In the genomic region with DNA sequence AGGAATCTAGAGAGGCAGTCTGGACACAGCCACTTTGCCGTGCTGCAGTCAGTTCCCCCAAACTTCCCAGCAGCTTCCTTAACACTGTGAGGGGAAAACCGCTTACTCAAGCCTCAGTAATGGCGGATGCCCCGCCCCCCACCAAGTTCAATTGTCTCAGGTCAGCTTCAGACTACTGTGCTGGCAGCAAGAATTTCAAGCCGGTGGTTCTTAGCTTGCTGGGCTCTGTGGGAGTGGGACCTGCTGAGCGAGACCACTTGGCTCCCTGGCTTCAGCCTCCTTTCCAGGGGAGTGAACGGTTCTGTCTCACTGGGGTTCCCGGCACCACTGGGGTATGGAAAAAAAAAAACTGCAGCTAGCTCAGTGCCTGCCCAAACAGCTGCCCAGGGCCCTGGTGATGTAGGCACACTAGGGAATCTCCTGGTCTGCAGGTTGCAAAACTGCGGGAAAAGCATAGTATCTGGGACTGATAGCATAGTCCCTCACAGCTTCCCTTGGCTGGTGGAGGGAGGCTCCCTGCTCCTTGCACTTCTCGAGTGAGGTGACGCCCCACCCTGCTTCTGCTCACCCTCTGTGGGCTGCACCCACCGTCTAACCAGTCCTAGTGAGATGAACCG, we compare ENCODE assay signal across 22 cellular contexts. TPM values are rescaled to one million over a fixed set of nuclear protein-coding genes. Genes with fewer than 3 reads are reported as not detected.
DNase-seq lines count a peak whose midpoint lies in the region; ATAC-seq, FAIRE-seq and TF ChIP-seq lines count a peak whose summit lies in the region.
"Had no signal": no experiment of that assay in that cellular context is flagged by ENCODE, and none has a peak within 500 bp of the region (broad histone marks: within the 10 kb centered on the region; RNA-seq: fewer than 3 reads in every experiment).

No MANE protein-coding gene starts in this region.

- no peaks in the 10 kb centered on the region for H3K36me3 Mint-ChIP-seq in nephron progenitor cell (ENCODE audit: low read depth)
- no peaks in the 10 kb centered on the region for H3K36me3 Mint-ChIP-seq in activated T-helper 1 cell treated with anti-CD3 and anti-CD28 coated beads, Interleukin-12 subunit alpha, Interleukin-12 subunit beta, Interleukin-2, Interleukin-4 antibody, amounts not matched to agents 30 ng/mL and 10 ng/mL and 1 ng/mL, durations not matched to agents 14 hours and 24 hours and 36 hours (ENCODE audit: low read depth)
- H3K36me3 Mint-ChIP-seq: CD4-positive, alpha-beta memory T cell had no signal

- H3K27me3 ChIP-seq in H7 (ENCODE audit: control insufficient read depth, insufficient read depth, low read length) = no peaks in the 10 kb centered on the region
- H3K27me3 ChIP-seq in K562 (ENCODE audit: control insufficient read depth in 2 of 2, insufficient read depth in 2 of 2, low read length in 2 of 2) = peaks cover 0 to 5% of the 10 kb centered on the region in 2 experiments; a peak in 1 of 5 replicates
- H3K27me3 ChIP-seq: ascending aorta, neutrophil, sigmoid colon had no signal

- no peak for TF ChIP-seq CTCF in K562 (IDR thresholded peaks at IDR 0.05 in 2 of 3, conservative IDR thresholded peaks at IDR 0.05 in 1 of 3; ENCODE audit: insufficient read depth in 2 of 3, low read depth in 1 of 3, low read length in 3 of 3)
- no peak for TF ChIP-seq CTCF in nephron progenitor cell (IDR thresholded peaks at IDR 0.05)

- H3K9ac ChIP-seq in K562 (ENCODE audit: insufficient read depth in 1 of 2, low read depth in 2 of 2, low read length in 2 of 2) = peak overlapping the region in 1 of 2 experiments; percentile 52; a peak in 1 of 4 replicates

- no peaks in the 10 kb centered on the region for H3K79me2 ChIP-seq in K562 (ENCODE audit: control insufficient read depth, insufficient read depth, low read length)

- H3K9me1 ChIP-seq in K562 (ENCODE audit: control insufficient read depth, insufficient read depth, low read length) = no peaks in the 10 kb centered on the region

- no peaks in the 10 kb centered on the region for H3K4me1 Mint-ChIP-seq in nephron progenitor cell
- no peaks in the 10 kb centered on the region for H3K4me1 Mint-ChIP-seq in activated T-helper 1 cell treated with anti-CD3 and anti-CD28 coated beads, Interleukin-12 subunit alpha, Interleukin-12 subunit beta, Interleukin-2, Interleukin-4 antibody, amounts not matched to agents 30 ng/mL and 10 ng/mL and 1 ng/mL, durations not matched to agents 14 hours and 24 hours and 36 hours (ENCODE audit: low read depth)
- H3K4me1 Mint-ChIP-seq: CD4-positive, alpha-beta memory T cell; IgD-negative memory B cell had no signal

- no peaks in the 10 kb centered on the region for H4K20me1 ChIP-seq in K562 (replicated peaks; ENCODE audit: control insufficient read depth, insufficient read depth, low read length)

- H3K36me3 ChIP-seq in H7 (replicated peaks; ENCODE audit: control insufficient read depth, insufficient read depth, low read length) (no peaks in the 10 kb centered on the region), K562 (ENCODE audit: control insufficient read depth, insufficient read depth, low read length) (no peaks in the 10 kb centered on the region)
- H3K36me3 ChIP-seq: ascending aorta, neutrophil, sigmoid colon, thoracic aorta had no signal

- H3K27me3 Mint-ChIP-seq in nephron progenitor cell (ENCODE audit: low read depth, poor library complexity) = peaks cover 24% of the 10 kb centered on the region
- peaks cover 13% of the 10 kb centered on the region for H3K27me3 Mint-ChIP-seq in activated T-helper 1 cell treated with anti-CD3 and anti-CD28 coated beads, Interleukin-12 subunit alpha, Interleukin-12 subunit beta, Interleukin-2, Interleukin-4 antibody, amounts not matched to agents 30 ng/mL and 10 ng/mL and 1 ng/mL, durations not matched to agents 14 hours and 24 hours and 36 hours (ENCODE audit: insufficient read depth)

- TF ChIP-seq POLR2A in K562 (conservative IDR thresholded peaks at IDR 0.05) = no peak

- no peaks in the 10 kb centered on the region for H3K9me3 ChIP-seq in K562 (replicated peaks; ENCODE audit: control insufficient read depth, insufficient read depth, low read depth, low read length)
- H3K9me3 ChIP-seq: ascending aorta, neutrophil, sigmoid colon, thoracic aorta had no signal

- H3K27ac Mint-ChIP-seq in nephron progenitor cell = no peak overlapping the region
- no peak overlapping the region for H3K27ac Mint-ChIP-seq in activated T-helper 1 cell treated with anti-CD3 and anti-CD28 coated beads, Interleukin-12 subunit alpha, Interleukin-12 subunit beta, Interleukin-2, Interleukin-4 antibody, amounts not matched to agents 30 ng/mL and 10 ng/mL and 1 ng/mL, durations not matched to agents 14 hours and 24 hours and 36 hours
- H3K27ac Mint-ChIP-seq: CD4-positive, alpha-beta memory T cell; IgD-negative memory B cell had no signal

- peak overlapping the region; percentile 19; the same call in 1 of the 2 replicates for H3K4me3 ChIP-seq in H7 (ENCODE audit: insufficient read depth, low read depth, low read length)
- H3K4me3 ChIP-seq in K562 = 0 out of 2 replicates have a peak overlapping the region, but pooled peaks have one; percentile 6
- H3K4me3 ChIP-seq: ascending aorta, sigmoid colon, thoracic aorta had no signal

- in situ Hi-C loops in K562 (cut with MboI) = no loop called here

- FAIRE-seq in K562 (lab: Jason Lieb, UNC) = peak; percentile 59

- 5% methylated on average over 10 of the region's 13 CpGs for WGBS in K562 (ENCODE audit: insufficient coverage, low coverage, missing lambda C conversion rate)

- intact Hi-C loops in K562 (cut with micrococcal nuclease) = no loop called here
- intact Hi-C loops in activated T-helper 1 cell treated with anti-CD3 and anti-CD28 coated beads, Interleukin-12 subunit alpha, Interleukin-12 subunit beta, Interleukin-2, Interleukin-4 antibody, amounts not matched to agents 30 ng/mL and 10 ng/mL and 1 ng/mL, durations not matched to agents 14 hours and 24 hours and 36 hours (cut with micrococcal nuclease) = no loop called here

- TF ChIP-seq RAD21 in K562 (CRISPR knock-in tag; conservative IDR thresholded peaks at IDR 0.05 in 1 of 2, IDR thresholded peaks at IDR 0.05 in 1 of 2) = no peak

- ATAC-seq in K562 = peak; percentile 70

- peak overlapping the region; percentile 74 for H2AFZ ChIP-seq in K562 (ENCODE audit: low read depth, low read length)

- POLR2A ChIA-PET in K562 (lab: Yijun Ruan, JAX) = no interaction called here

- H3K27ac ChIP-seq in K562 (ENCODE audit: extremely low read depth, low read depth, low read length) = no peak overlapping the region
- H3K27ac ChIP-seq: ascending aorta, neutrophil, sigmoid colon, thoracic aorta had no signal

- BruUV-seq in K562 (replicated peaks; lab: Mats Ljungman, UMichigan) = no TSS peak

- H3K4me2 ChIP-seq in K562 (ENCODE audit: insufficient read depth, low read length) = peak overlapping the region; percentile 45

- CTCF ChIA-PET in K562 (lab: Yijun Ruan, JAX; ENCODE audit: low intra/inter-chr PET ratio) = no interaction called here

- H3K9me3 Mint-ChIP-seq in nephron progenitor cell = no peaks in the 10 kb centered on the region
- no peaks in the 10 kb centered on the region for H3K9me3 Mint-ChIP-seq in activated T-helper 1 cell treated with anti-CD3 and anti-CD28 coated beads, Interleukin-12 subunit alpha, Interleukin-12 subunit beta, Interleukin-2, Interleukin-4 antibody, amounts not matched to agents 30 ng/mL and 10 ng/mL and 1 ng/mL, durations not matched to agents 14 hours and 24 hours and 36 hours

- TF ChIP-seq EP300 in K562 (IDR thresholded peaks at IDR 0.05; ENCODE audit: low read length) = no peak

- H3K4me3 Mint-ChIP-seq in nephron progenitor cell = no peak overlapping the region
- no peak overlapping the region for H3K4me3 Mint-ChIP-seq in activated T-helper 1 cell treated with anti-CD3 and anti-CD28 coated beads, Interleukin-12 subunit alpha, Interleukin-12 subunit beta, Interleukin-2, Interleukin-4 antibody, amounts not matched to agents 30 ng/mL and 10 ng/mL and 1 ng/mL, durations not matched to agents 14 hours and 24 hours and 36 hours
- H3K4me3 Mint-ChIP-seq: CD4-positive, alpha-beta memory T cell had no signal

- no peaks in the 10 kb centered on the region; a peak in 1 of 5 replicates for H3K4me1 ChIP-seq in K562 (replicated peaks in 1 of 2; ENCODE audit: control insufficient read depth in 2 of 2, insufficient read depth in 2 of 2, low read length in 2 of 2)
- H3K4me1 ChIP-seq: ascending aorta, sigmoid colon had no signal

- DNase-seq in NCI-H1092 treated with DMSO at 0.1 percent for 48 hours (lab: John Stamatoyannopoulos, UW) = peak; percentile 7
- DNase-seq in NCI-H1092 (lab: John Stamatoyannopoulos, UW) = no peak
- peak; percentile 8 for DNase-seq in H7
- DNase-seq in K562 (ENCODE audit: extremely low read depth in 1 of 4, low spot score in 3 of 4) = peak in 1 of 4 experiments; percentile 37
- DNase-seq in nephron progenitor cell = peak; percentile 30
- DNase-seq in activated T-helper 1 cell treated with anti-CD3 and anti-CD28 coated beads, Interleukin-12 subunit alpha, Interleukin-12 subunit beta, Interleukin-2, Interleukin-4 antibody, amounts not matched to agents 30 ng/mL and 10 ng/mL and 1 ng/mL, durations not matched to agents 14 hours and 24 hours and 36 hours (ENCODE audit: low spot score) = no peak
- DNase-seq in GM19240 (ENCODE audit: insufficient read length, low spot score) = no peak
- DNase-seq in stimulated activated naive CD4-positive, alpha-beta T cell treated with Interleukin-2 at 50 U/mL for 16 hours (lab: John Stamatoyannopoulos, UW) = no peak
- DNase-seq: CD4-positive, alpha-beta memory T cell; cortex of kidney; GDM1; NCI-H1105; NCI-H774; sigmoid colon; stimulated activated CD4-positive, alpha-beta T cell treated with anti-CD3 and anti-CD28 coated beads, Interleukin-4, amount 100 ng/mL, for 1 hour; stimulated activated CD8-positive, alpha-beta memory T cell treated with anti-CD3 and anti-CD28 coated beads, Interleukin-4, amount 100 ng/mL, for 48 hours; T-helper 1 cell had no signal

RNA-seq across cellular contexts. Expression of a gene that starts 23.7 kb away (rescaled TPM):
- 3.3 and 6.0 TPM in 2 replicates for total RNA-seq in H7 (2014; rRNA removed; shearing (Covaris generic))
- 3.4 and 26.2 TPM in 2 replicates for total RNA-seq in K562 (2011; cell fraction: chromatin; rRNA removed; ENCODE audit: low replicate concordance)
- total RNA-seq in K562 (2011; cell fraction: nucleolus; rRNA removed) = 1.5 and 2.5 TPM in 2 replicates
- 3.2 and 4.4 TPM in 2 replicates for total RNA-seq in K562 (2011; cell fraction: nucleoplasm; rRNA removed)
- total RNA-seq in K562 (2014; rRNA removed) (3.0 and 5.8 TPM in 2 replicates), K562 (2014; rRNA removed; fragmentation: Illumina TruSeq; extraction: Trizol) (6.4 and 6.8 TPM in 2 replicates), K562 (2015; rRNA removed; fragmentation: Illumina TruSeq; extraction: Trizol) (4.5 and 5.9 TPM in 2 replicates), K562 (2021) (2.9 and 3.3 TPM in 2 replicates)
- polyA plus RNA-seq in K562 (2011; rRNA removed) (2.4 and 3.7 TPM in 2 replicates), K562 (2014; fragmentation: Illumina TruSeq; extraction: Trizol) (4.1 and 5.9 TPM in 2 replicates), K562 (2014; fragmentation: Nextera tagmentation; extraction: Ambion mirVana) (1 to 10 TPM; 1.5 to 2.3 TPM), K562 (2014; rRNA removed) (2.8 TPM in 2 replicates)
- 0.06 and 0.28 TPM in 2 replicates for polyA plus RNA-seq in K562 (2011; cell fraction: cytosol; rRNA removed)
- polyA plus RNA-seq in K562 (2011; cell fraction: nucleus; rRNA removed) = 2.7 and 6.8 TPM in 2 replicates
- 1.5 and 3.1 TPM in 2 replicates for polyA plus RNA-seq in K562 (2012)
- 5.1 and 6.4 TPM in 2 replicates for polyA minus RNA-seq in K562 (2011; rRNA and poly(A)+ RNA removed)
- 0.46 and 2.1 TPM in 2 replicates for polyA minus RNA-seq in K562 (2011; cell fraction: cytosol; rRNA and poly(A)+ RNA removed)
- 5.3 and 14.4 TPM in 2 replicates for polyA minus RNA-seq in K562 (2011; cell fraction: nucleus; rRNA and poly(A)+ RNA removed)
- total RNA-seq in activated T-helper 1 cell treated with anti-CD3 and anti-CD28 coated beads, Interleukin-12 subunit alpha, Interleukin-12 subunit beta, Interleukin-2, Interleukin-4 antibody, amounts not matched to agents 30 ng/mL and 10 ng/mL and 1 ng/mL, durations not matched to agents 14 hours and 24 hours and 36 hours = not detected in 2 replicates
- total RNA-seq: CD4-positive, alpha-beta memory T cell; RPMI7951 had no signal
- polyA plus RNA-seq: CD4-positive, alpha-beta memory T cell; IgD-negative memory B cell had no signal

Comparison
In these comparisons a context has a peak if more than half of its experiments do, and no peak if none do; other contexts are left out.
1. DNase-seq: peak in NCI-H1092 treated with DMSO at 0.1 percent for 48 hours (single experiment), H7 (single experiment) and nephron progenitor cell (single experiment); none in NCI-H1092 (single experiment), activated T-helper 1 cell treated with anti-CD3 and anti-CD28 coated beads, Interleukin-12 subunit alpha, Interleukin-12 subunit beta, Interleukin-2, Interleukin-4 antibody, amounts not matched to agents 30 ng/mL and 10 ng/mL and 1 ng/mL, durations not matched to agents 14 hours and 24 hours and 36 hours (single experiment), GM19240 (single experiment) and stimulated activated naive CD4-positive, alpha-beta T cell treated with Interleukin-2 at 50 U/mL for 16 hours (single experiment).